20 cellular contexts compared by ENCODE assay signal in the genomic region with DNA sequence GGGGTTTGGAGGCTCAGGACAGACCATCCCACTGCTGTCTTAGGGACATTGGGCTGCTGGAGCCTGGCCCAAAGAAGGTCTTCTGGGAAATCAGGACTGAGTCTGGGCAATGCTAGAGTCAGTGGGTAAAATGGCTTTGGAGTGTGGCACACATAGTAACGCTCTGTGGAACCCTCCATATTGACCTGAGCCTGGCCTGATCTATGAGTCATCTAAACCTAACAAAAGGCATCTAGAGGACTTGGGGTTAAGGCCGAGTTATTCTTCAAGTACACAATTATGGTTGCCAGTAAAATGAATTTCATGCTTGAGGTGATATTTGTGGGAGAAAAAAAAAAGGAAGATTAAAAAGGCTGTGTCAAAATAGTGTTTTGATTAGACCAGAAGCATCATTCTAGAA.
DNase-seq lines count a peak whose midpoint lies in the region; ATAC-seq and FAIRE-seq lines count a peak whose summit lies in the region.
"Had no signal": no experiment of that assay in that cellular context is flagged by ENCODE, and none has a peak within 500 bp of the region (broad histone marks: within the 10 kb centered on the region; RNA-seq: fewer than 3 reads in every experiment).

No MANE protein-coding gene starts in this region.

- H3K27me3 Mint-ChIP-seq in activated CD4-positive, alpha-beta memory T cell treated with anti-CD3 and anti-CD28 coated beads for 36 hours: peaks cover 4% of the 10 kb centered on the region
- H3K27me3 Mint-ChIP-seq in activated naive CD8-positive, alpha-beta T cell treated with anti-CD3 and anti-CD28 coated beads, Interleukin-2, amount 50 U/mL, for 24 hours: no peaks in the 10 kb centered on the region
- H3K27me3 Mint-ChIP-seq: stimulated activated naive CD8-positive, alpha-beta T cell treated with anti-CD3 and anti-CD28 coated beads, Interleukin-15, amount 100 ng/mL, for 72 hours had no signal

- POLR2A ChIA-PET in activated CD4-positive, alpha-beta memory T cell treated with anti-CD3 and anti-CD28 coated beads for 36 hours (lab: Charles Lee): no interaction called here

- intact Hi-C loops in activated CD4-positive, alpha-beta memory T cell treated with anti-CD3 and anti-CD28 coated beads for 36 hours (cut with micrococcal nuclease): no loop called here

- H3K4me1 Mint-ChIP-seq in activated CD4-positive, alpha-beta memory T cell treated with anti-CD3 and anti-CD28 coated beads for 36 hours (ENCODE audit: low read depth): no peaks in the 10 kb centered on the region
- no peaks in the 10 kb centered on the region for H3K4me1 Mint-ChIP-seq in activated naive CD8-positive, alpha-beta T cell treated with anti-CD3 and anti-CD28 coated beads, Interleukin-2, amount 50 U/mL, for 24 hours
- H3K4me1 Mint-ChIP-seq: activated CD4-positive, alpha-beta memory T cell treated with anti-CD3 and anti-CD28 coated beads, Interleukin-2, amount 10 ng/mL, durations not matched to agents 7 days and 5 days; stimulated activated naive CD8-positive, alpha-beta T cell treated with anti-CD3 and anti-CD28 coated beads, Interleukin-15, amount 100 ng/mL, for 72 hours had no signal

- no peaks in the 10 kb centered on the region for H3K9me3 Mint-ChIP-seq in activated CD4-positive, alpha-beta memory T cell treated with anti-CD3 and anti-CD28 coated beads for 36 hours
- H3K9me3 Mint-ChIP-seq in activated naive CD8-positive, alpha-beta T cell treated with anti-CD3 and anti-CD28 coated beads, Interleukin-2, amount 50 U/mL, for 24 hours: no peaks in the 10 kb centered on the region
- H3K9me3 Mint-ChIP-seq: activated CD4-positive, alpha-beta memory T cell treated with anti-CD3 and anti-CD28 coated beads, Interleukin-2, amount 10 ng/mL, durations not matched to agents 7 days and 5 days; stimulated activated naive CD8-positive, alpha-beta T cell treated with anti-CD3 and anti-CD28 coated beads, Interleukin-15, amount 100 ng/mL, for 72 hours had no signal

- H3K27ac Mint-ChIP-seq in activated CD4-positive, alpha-beta memory T cell treated with anti-CD3 and anti-CD28 coated beads for 36 hours: no peak overlapping the region
- H3K27ac Mint-ChIP-seq in activated naive CD8-positive, alpha-beta T cell treated with anti-CD3 and anti-CD28 coated beads, Interleukin-2, amount 50 U/mL, for 24 hours: no peak overlapping the region
- H3K27ac Mint-ChIP-seq: activated CD4-positive, alpha-beta memory T cell treated with anti-CD3 and anti-CD28 coated beads, Interleukin-2, amount 10 ng/mL, durations not matched to agents 7 days and 5 days; stimulated activated naive CD8-positive, alpha-beta T cell treated with anti-CD3 and anti-CD28 coated beads, Interleukin-15, amount 100 ng/mL, for 72 hours had no signal

- ATAC-seq in activated naive CD8-positive, alpha-beta T cell treated with anti-CD3 and anti-CD28 coated beads, Interleukin-2, amount 50 U/mL, for 24 hours: no peak
- ATAC-seq in left lobe of liver: no peak
- ATAC-seq: gastrocnemius medialis; stimulated activated naive CD8-positive, alpha-beta T cell treated with anti-CD3 and anti-CD28 coated beads, Interleukin-15, amount 100 ng/mL, for 72 hours had no signal

- no peak overlapping the region for H3K4me3 Mint-ChIP-seq in activated CD4-positive, alpha-beta memory T cell treated with anti-CD3 and anti-CD28 coated beads for 36 hours
- no peak overlapping the region for H3K4me3 Mint-ChIP-seq in activated naive CD8-positive, alpha-beta T cell treated with anti-CD3 and anti-CD28 coated beads, Interleukin-2, amount 50 U/mL, for 24 hours
- H3K4me3 Mint-ChIP-seq: activated CD4-positive, alpha-beta memory T cell treated with anti-CD3 and anti-CD28 coated beads, Interleukin-2, amount 10 ng/mL, durations not matched to agents 7 days and 5 days; stimulated activated naive CD8-positive, alpha-beta T cell treated with anti-CD3 and anti-CD28 coated beads, Interleukin-15, amount 100 ng/mL, for 72 hours had no signal

- FAIRE-seq in RCC 7860 (lab: Jason Lieb, UNC) (peak; percentile 83), urothelium cell line (lab: Jason Lieb, UNC) (peak; percentile 84)
- FAIRE-seq: G401.6 had no signal

- CTCF ChIA-PET in activated CD4-positive, alpha-beta memory T cell treated with anti-CD3 and anti-CD28 coated beads for 36 hours (lab: Charles Lee): no interaction called here

- H3K36me3 Mint-ChIP-seq in activated CD4-positive, alpha-beta memory T cell treated with anti-CD3 and anti-CD28 coated beads for 36 hours: no peaks in the 10 kb centered on the region
- no peaks in the 10 kb centered on the region for H3K36me3 Mint-ChIP-seq in activated naive CD8-positive, alpha-beta T cell treated with anti-CD3 and anti-CD28 coated beads, Interleukin-2, amount 50 U/mL, for 24 hours (ENCODE audit: low read depth)

- DNase-seq in DMS153 (lab: John Stamatoyannopoulos, UW): peak; percentile 21
- no peak for DNase-seq in DMS153 treated with DMSO at 0.1 percent for 48 hours (lab: John Stamatoyannopoulos, UW; ENCODE audit: unreplicated experiment)
- peak; percentile 69 for DNase-seq in RCC 7860 (ENCODE audit: low spot score)
- peak; percentile 31 for DNase-seq in iris pigment epithelial cell (ENCODE audit: low read depth)
- DNase-seq in urothelium cell line (ENCODE audit: low spot score): peak; percentile 38
- no peak for DNase-seq in activated CD4-positive, alpha-beta memory T cell treated with anti-CD3 and anti-CD28 coated beads for 36 hours
- no peak for DNase-seq in activated naive CD8-positive, alpha-beta T cell treated with anti-CD3 and anti-CD28 coated beads, Interleukin-2, amount 50 U/mL, for 24 hours
- DNase-seq in left lobe of liver (ENCODE audit: low spot score): no peak
- DNase-seq: activated CD4-positive, alpha-beta memory T cell treated with anti-CD3 and anti-CD28 coated beads, Interleukin-2, amount 10 ng/mL, durations not matched to agents 7 days and 5 days; activated T-cell treated with anti-CD3 and anti-CD28 coated beads for 4 hours; COR-L47; effector CD4-positive, alpha-beta T cell; gastrocnemius medialis; left ventricle myocardium inferior; NCI-H1436 treated with DMSO at 0.1 percent for 48 hours; stimulated activated CD4-positive, alpha-beta T cell treated with anti-CD3 and anti-CD28 coated beads, Interleukin-4, amount 100 ng/mL, for 4 hours; stimulated activated naive CD8-positive, alpha-beta T cell treated with anti-CD3 and anti-CD28 coated beads, Interleukin-15, amount 100 ng/mL, for 72 hours; T-helper 2 cell; transverse colon had no signal

Comparison
In these comparisons a context has a peak if more than half of its experiments do, and no peak if none do; other contexts are left out.
1. DNase-seq: peak in DMS153 (single experiment), RCC 7860 (single experiment), iris pigment epithelial cell (single experiment) and urothelium cell line (single experiment); none in DMS153 treated with DMSO at 0.1 percent for 48 hours (single experiment), activated CD4-positive, alpha-beta memory T cell treated with anti-CD3 and anti-CD28 coated beads for 36 hours (single experiment), activated naive CD8-positive, alpha-beta T cell treated with anti-CD3 and anti-CD28 coated beads, Interleukin-2, amount 50 U/mL, for 24 hours (single experiment) and left lobe of liver (single experiment).